Comparison of ENCODE assay signal across 20 cellular contexts in genomic region chr10:58367049-58367448, GRCh38.
"Had no signal": no experiment of that assay in that cellular context is flagged by ENCODE, and none has a peak within 500 bp of the region (broad histone marks: within the 10 kb centered on the region; RNA-seq: fewer than 3 reads in every experiment).

No MANE protein-coding gene starts in this region.

- H3K4me3 Mint-ChIP-seq: activated naive CD8-positive, alpha-beta T cell treated with anti-CD3 and anti-CD28 coated beads for 36 hours; activated T-cell treated with anti-CD3 and anti-CD28 coated beads, Interleukin-2, amount 50 U/mL, for 24 hours; central memory CD8-positive, alpha-beta T cell; immature natural killer cell; naive B cell; stimulated activated effector memory CD8-positive, alpha-beta T cell treated with anti-CD3 and anti-CD28 coated beads, Interleukin-12 subunit alpha, Interleukin-12 subunit beta, amount 100 ng/mL, for 72 hours; stimulated activated naive CD8-positive, alpha-beta T cell treated with anti-CD3 and anti-CD28 coated beads, Interleukin-15, amount 100 ng/mL, for 72 hours had no signal

- DNase-seq: activated CD4-positive, alpha-beta T cell treated with anti-CD3 and anti-CD28 coated beads for 1 hour; activated CD4-positive, alpha-beta T cell treated with anti-CD3 and anti-CD28 coated beads, Interleukin-2, amount 50 U/mL, for 4 hours; activated CD8-positive, alpha-beta memory T cell treated with anti-CD3 and anti-CD28 coated beads for 24 hours; activated CD8-positive, alpha-beta memory T cell treated with anti-CD3 and anti-CD28 coated beads, Interleukin-2, amount 50 U/mL, for 4 hours; activated naive CD4-positive, alpha-beta T cell treated with Interleukin-2 at 50 U/mL for 16 hours; activated naive CD8-positive, alpha-beta T cell treated with anti-CD3 and anti-CD28 coated beads for 36 hours; activated T-cell treated with anti-CD3 and anti-CD28 coated beads, Interleukin-2, amount 50 U/mL, for 24 hours; effector memory CD4-positive, alpha-beta T cell; foreskin keratinocyte; glutamatergic neuron; immature natural killer cell; lower lobe of right lung; naive B cell; occipital lobe; small intestine; stimulated activated CD4-positive, alpha-beta T cell treated with anti-CD3 and anti-CD28 coated beads, Interleukin-2, amount 100 ng/mL, for 24 hours; stimulated activated naive CD8-positive, alpha-beta T cell treated with anti-CD3 and anti-CD28 coated beads, Interleukin-15, amount 100 ng/mL, for 72 hours; tibial artery had no signal

- H3K27me3 Mint-ChIP-seq: activated naive CD8-positive, alpha-beta T cell treated with anti-CD3 and anti-CD28 coated beads for 36 hours; activated T-cell treated with anti-CD3 and anti-CD28 coated beads, Interleukin-2, amount 50 U/mL, for 24 hours; central memory CD8-positive, alpha-beta T cell; naive B cell; stimulated activated naive CD8-positive, alpha-beta T cell treated with anti-CD3 and anti-CD28 coated beads, Interleukin-15, amount 100 ng/mL, for 72 hours had no signal

- H3K4me1 Mint-ChIP-seq: activated naive CD8-positive, alpha-beta T cell treated with anti-CD3 and anti-CD28 coated beads for 36 hours; central memory CD8-positive, alpha-beta T cell; immature natural killer cell; naive B cell; stimulated activated effector memory CD8-positive, alpha-beta T cell treated with anti-CD3 and anti-CD28 coated beads, Interleukin-12 subunit alpha, Interleukin-12 subunit beta, amount 100 ng/mL, for 72 hours; stimulated activated naive CD8-positive, alpha-beta T cell treated with anti-CD3 and anti-CD28 coated beads, Interleukin-15, amount 100 ng/mL, for 72 hours had no signal

- H3K27ac Mint-ChIP-seq: activated naive CD8-positive, alpha-beta T cell treated with anti-CD3 and anti-CD28 coated beads for 36 hours; activated T-cell treated with anti-CD3 and anti-CD28 coated beads, Interleukin-2, amount 50 U/mL, for 24 hours; immature natural killer cell; stimulated activated effector memory CD8-positive, alpha-beta T cell treated with anti-CD3 and anti-CD28 coated beads, Interleukin-12 subunit alpha, Interleukin-12 subunit beta, amount 100 ng/mL, for 72 hours; stimulated activated naive CD8-positive, alpha-beta T cell treated with anti-CD3 and anti-CD28 coated beads, Interleukin-15, amount 100 ng/mL, for 72 hours had no signal

- H3K9me3 Mint-ChIP-seq: activated naive CD8-positive, alpha-beta T cell treated with anti-CD3 and anti-CD28 coated beads for 36 hours; activated T-cell treated with anti-CD3 and anti-CD28 coated beads, Interleukin-2, amount 50 U/mL, for 24 hours; central memory CD8-positive, alpha-beta T cell; immature natural killer cell; naive B cell; stimulated activated effector memory CD8-positive, alpha-beta T cell treated with anti-CD3 and anti-CD28 coated beads, Interleukin-12 subunit alpha, Interleukin-12 subunit beta, amount 100 ng/mL, for 72 hours; stimulated activated naive CD8-positive, alpha-beta T cell treated with anti-CD3 and anti-CD28 coated beads, Interleukin-15, amount 100 ng/mL, for 72 hours had no signal
